15 cellular contexts compared by ENCODE assay signal in genomic region chr14:24132976-24133375, GRCh38. TPM values are rescaled to one million over a fixed set of nuclear protein-coding genes. Genes with fewer than 3 reads are reported as not detected.
DNase-seq lines count a peak whose midpoint lies in the region; ATAC-seq and TF ChIP-seq lines count a peak whose summit lies in the region.
"Had no signal": no experiment of that assay in that cellular context is flagged by ENCODE, and none has a peak within 500 bp of the region (broad histone marks: within the 10 kb centered on the region; RNA-seq: fewer than 3 reads in every experiment).

No MANE protein-coding gene starts in this region.

- POLR2A ChIA-PET in HEK293 (lab: Yijun Ruan, JAX), result interaction anchor here (0.9 to 1.2 kb wide), 3 partner anchors 14 to 39 kb away, joined by 3 to 5 read pairs (median 4); partner anchors contain the start of genes PCK2, PSME2 and RNF31
- POLR2A ChIA-PET in activated naive CD8-positive, alpha-beta T cell treated with anti-CD3 and anti-CD28 coated beads, Interleukin-2, amount 10 ng/mL, durations not matched to agents 7 days and 5 days (lab: Charles Lee), result interaction anchor here (0.9 to 5.6 kb wide), 7 partner anchors 8 to 576 kb away, joined by 3 to 51 read pairs (median 6); partner anchors contain the start of genes DCAF11, EMC9, IRF9 and NRL

- in situ Hi-C loops in gastrocnemius medialis (cut with MboI; ENCODE audit: low sequenced_read_pairs in 4 of 4), result loop anchor here in 1 of 4 donors (25.0 kb wide), 1 partner anchor 821 kb away; the partner anchor contains the start of genes BCL2L2, PABPN1 and PPP1R3E

- H3K9me3 ChIP-seq in HEK293 (ENCODE audit: control insufficient read depth, insufficient read depth, low read depth, low read length), result no peaks in the 10 kb centered on the region
- H3K9me3 ChIP-seq in gastrocnemius medialis, result no peaks in the 10 kb centered on the region
- H3K9me3 ChIP-seq: neutrophil had no signal

- no peak for ATAC-seq in activated naive CD8-positive, alpha-beta T cell treated with anti-CD3 and anti-CD28 coated beads, Interleukin-2, amount 10 ng/mL, durations not matched to agents 7 days and 5 days (ENCODE audit: low read depth)
- no peak for ATAC-seq in gastrocnemius medialis

- no peaks in the 10 kb centered on the region for H3K27me3 ChIP-seq in gastrocnemius medialis
- H3K27me3 ChIP-seq: neutrophil had no signal

- no peak for TF ChIP-seq POLR2A in gastrocnemius medialis (IDR thresholded peaks at IDR 0.05)

- H3K4me3 Mint-ChIP-seq in activated naive CD4-positive, alpha-beta T cell treated with anti-CD3 and anti-CD28 coated beads, Interleukin-2, amount 10 ng/mL, durations not matched to agents 7 days and 5 days, result no peak overlapping the region
- H3K4me3 Mint-ChIP-seq in activated naive CD8-positive, alpha-beta T cell treated with anti-CD3 and anti-CD28 coated beads, Interleukin-2, amount 10 ng/mL, durations not matched to agents 7 days and 5 days, result peak overlapping the region; percentile 33
- H3K4me3 Mint-ChIP-seq: mesothelial cell of epicardium had no signal

- intact Hi-C loops in gastrocnemius medialis (cut with DNase I; ENCODE audit: low total_unique reads), result no loop called here

- TF ChIP-seq CTCF in HEK293 (tag by site-specific recombination; IDR thresholded peaks at IDR 0.05) (no peak), gastrocnemius medialis (IDR thresholded peaks at IDR 0.05 in 4 of 5, conservative IDR thresholded peaks at IDR 0.05 in 1 of 5) (no peak)

- peak overlapping the region; percentile 78 for H3K27ac Mint-ChIP-seq in activated naive CD4-positive, alpha-beta T cell treated with anti-CD3 and anti-CD28 coated beads, Interleukin-2, amount 10 ng/mL, durations not matched to agents 7 days and 5 days
- H3K27ac Mint-ChIP-seq in activated naive CD8-positive, alpha-beta T cell treated with anti-CD3 and anti-CD28 coated beads, Interleukin-2, amount 10 ng/mL, durations not matched to agents 7 days and 5 days, result peak overlapping the region; percentile 88
- H3K27ac Mint-ChIP-seq: mesothelial cell of epicardium had no signal

- no peaks in the 10 kb centered on the region for H3K9me3 Mint-ChIP-seq in activated naive CD4-positive, alpha-beta T cell treated with anti-CD3 and anti-CD28 coated beads, Interleukin-2, amount 10 ng/mL, durations not matched to agents 7 days and 5 days
- H3K9me3 Mint-ChIP-seq in activated naive CD8-positive, alpha-beta T cell treated with anti-CD3 and anti-CD28 coated beads, Interleukin-2, amount 10 ng/mL, durations not matched to agents 7 days and 5 days, result no peaks in the 10 kb centered on the region
- H3K9me3 Mint-ChIP-seq: mesothelial cell of epicardium had no signal

- peaks cover 17% of the 10 kb centered on the region for H3K36me3 Mint-ChIP-seq in activated naive CD4-positive, alpha-beta T cell treated with anti-CD3 and anti-CD28 coated beads, Interleukin-2, amount 10 ng/mL, durations not matched to agents 7 days and 5 days
- peaks cover 16% of the 10 kb centered on the region for H3K36me3 Mint-ChIP-seq in activated naive CD8-positive, alpha-beta T cell treated with anti-CD3 and anti-CD28 coated beads, Interleukin-2, amount 10 ng/mL, durations not matched to agents 7 days and 5 days

- H3K27ac ChIP-seq in HEK293 (ENCODE audit: extremely low read depth, low read depth, low read length) (no peak overlapping the region), gastrocnemius medialis (peak overlapping the region; percentile 95 to 99 (median 98)), substantia nigra (ENCODE audit: low read depth, low read length, poor library complexity, severe bottlenecking) (no peak overlapping the region)
- H3K27ac ChIP-seq: neutrophil, PC-9 had no signal

- H3K36me3 ChIP-seq in HEK293 (ENCODE audit: control insufficient read depth in 2 of 2, insufficient read depth in 1 of 2, low read length in 2 of 2) (peaks cover 0 to 9% of the 10 kb centered on the region in 2 experiments; a peak in 1 of 3 replicates), gastrocnemius medialis (peaks cover 0 to 9% of the 10 kb centered on the region in 2 donors)

- CTCF ChIA-PET in activated naive CD4-positive, alpha-beta T cell treated with anti-CD3 and anti-CD28 coated beads, Interleukin-2, amount 10 ng/mL, durations not matched to agents 7 days and 5 days (lab: Charles Lee), result interaction anchor here (1.0 to 1.3 kb wide), 3 partner anchors 17 to 75 kb away, joined by 3 to 4 read pairs (median 3); no protein-coding TSS in a partner anchor
- CTCF ChIA-PET in HEK293 (lab: Yijun Ruan, JAX), result interaction anchor here (0.7 to 1.0 kb wide), 2 partner anchors 9 to 24 kb away, joined by 3 to 5 read pairs; partner anchors contain the start of gene EMC9

- no peaks in the 10 kb centered on the region for H3K27me3 Mint-ChIP-seq in activated naive CD4-positive, alpha-beta T cell treated with anti-CD3 and anti-CD28 coated beads, Interleukin-2, amount 10 ng/mL, durations not matched to agents 7 days and 5 days
- H3K27me3 Mint-ChIP-seq in activated naive CD8-positive, alpha-beta T cell treated with anti-CD3 and anti-CD28 coated beads, Interleukin-2, amount 10 ng/mL, durations not matched to agents 7 days and 5 days, result no peaks in the 10 kb centered on the region

- no peak overlapping the region for H3K4me3 ChIP-seq in HEK293 (ENCODE audit: low read depth, low read length)
- H3K4me3 ChIP-seq in gastrocnemius medialis, result peak overlapping the region in 1 of 4 donors; percentile 50
- H3K4me3 ChIP-seq: PC-9 had no signal

- peaks cover 51% of the 10 kb centered on the region for H3K4me1 Mint-ChIP-seq in activated naive CD4-positive, alpha-beta T cell treated with anti-CD3 and anti-CD28 coated beads, Interleukin-2, amount 10 ng/mL, durations not matched to agents 7 days and 5 days
- peaks cover 32% of the 10 kb centered on the region for H3K4me1 Mint-ChIP-seq in activated naive CD8-positive, alpha-beta T cell treated with anti-CD3 and anti-CD28 coated beads, Interleukin-2, amount 10 ng/mL, durations not matched to agents 7 days and 5 days

- no peaks in the 10 kb centered on the region; the same call in 1 of the 2 replicates for H3K4me1 ChIP-seq in HEK293 (ENCODE audit: control insufficient read depth, insufficient read depth, low read length)
- peaks cover 47 to 56% of the 10 kb centered on the region in 2 donors for H3K4me1 ChIP-seq in gastrocnemius medialis

- no peak for DNase-seq in activated naive CD4-positive, alpha-beta T cell treated with anti-CD3 and anti-CD28 coated beads, Interleukin-2, amount 10 ng/mL, durations not matched to agents 7 days and 5 days
- DNase-seq in activated naive CD4-positive, alpha-beta T cell treated with Interleukin-2 at 50 U/mL for 16 hours, result no peak
- no peak for DNase-seq in activated naive CD8-positive, alpha-beta T cell treated with anti-CD3 and anti-CD28 coated beads, Interleukin-2, amount 10 ng/mL, durations not matched to agents 7 days and 5 days
- DNase-seq in gastrocnemius medialis (no peak), HCEC 1CT (no peak), substantia nigra (lab: John Stamatoyannopoulos, UW) (no peak), T1000 (lab: John Stamatoyannopoulos, UW) (no peak)
- DNase-seq: hypothalamus, NCI-H2171 treated with DMSO at 0.1 percent for 48 hours, PC-9, retina had no signal

TF ChIP-seq in HEK293, 187 proteins besides CTCF, POLR2A, EP300 and RAD21:
- TF ChIP-seq ZSCAN5A (tag by site-specific recombination; IDR thresholded peaks at IDR 0.05) (no peak), ZBTB17 (tag by site-specific recombination; IDR thresholded peaks at IDR 0.05) (peak; percentile 74)

RNA-seq across cellular contexts. Expression of gene FITM1, which starts 2.5 kb away (rescaled TPM):
- total RNA-seq in activated naive CD8-positive, alpha-beta T cell treated with anti-CD3 and anti-CD28 coated beads, Interleukin-2, amount 10 ng/mL, durations not matched to agents 7 days and 5 days, result 1 to 10 TPM; 1.3 to 1.7 TPM
- total RNA-seq in gastrocnemius medialis, result 10 to 100 TPM; 45.3 to 91.3 (median 65.4) TPM
- total RNA-seq: kidney epithelial cell had no signal

RNA-seq across cellular contexts. Expression of gene PSME1, which starts 3.0 kb away (rescaled TPM):
- 100 to 1,000 TPM; 430 to 443 TPM for total RNA-seq in activated naive CD8-positive, alpha-beta T cell treated with anti-CD3 and anti-CD28 coated beads, Interleukin-2, amount 10 ng/mL, durations not matched to agents 7 days and 5 days
- total RNA-seq in gastrocnemius medialis, result 100 to 1,000 TPM in 2 of 4 donors, 10 to 100 TPM in 2; 63.3 to 158 (median 87.5) TPM

RNA-seq across cellular contexts. Expression of gene EMC9, which starts 8.4 kb away (rescaled TPM):
- total RNA-seq in activated naive CD8-positive, alpha-beta T cell treated with anti-CD3 and anti-CD28 coated beads, Interleukin-2, amount 10 ng/mL, durations not matched to agents 7 days and 5 days, result 10 to 100 TPM; 41.6 to 43.9 TPM
- 10 to 100 TPM; 13.6 to 18.8 (median 16.3) TPM for total RNA-seq in gastrocnemius medialis

RNA-seq across cellular contexts. Expression of gene PSME2, which starts 13.4 kb away (rescaled TPM):
- total RNA-seq in activated naive CD8-positive, alpha-beta T cell treated with anti-CD3 and anti-CD28 coated beads, Interleukin-2, amount 10 ng/mL, durations not matched to agents 7 days and 5 days, result 100 to 1,000 TPM; 406 to 414 TPM
- total RNA-seq in gastrocnemius medialis, result 10 to 100 TPM; 13.7 to 53.2 (median 21.5) TPM

RNA-seq across cellular contexts. Expression of gene RNF31, which starts 14.3 kb away (rescaled TPM):
- 100 to 1,000 TPM; 131 to 153 TPM for total RNA-seq in activated naive CD8-positive, alpha-beta T cell treated with anti-CD3 and anti-CD28 coated beads, Interleukin-2, amount 10 ng/mL, durations not matched to agents 7 days and 5 days
- 100 to 1,000 TPM in 1 of 4 donors, 10 to 100 TPM in 3; 63.3 to 140 (median 82.4) TPM for total RNA-seq in gastrocnemius medialis

Comparison
In these comparisons a context has a peak if more than half of its experiments do, and no peak if none do; other contexts are left out.
1. H3K27ac ChIP-seq: peak in gastrocnemius medialis (4 of 4); none in HEK293 (single experiment) and substantia nigra (single experiment).
2. RNA of gene FITM1, which starts 2.5 kb away (total RNA-seq): 45.3 to 91.3 TPM in gastrocnemius medialis; 1.3 to 1.7 TPM in activated naive CD8-positive, alpha-beta T cell treated with anti-CD3 and anti-CD28 coated beads, Interleukin-2, amount 10 ng/mL, durations not matched to agents 7 days and 5 days; every median in the first group is over 10 times any median in the second.